ENCODE assay signal across 1 cellular context in genomic region chr1:24526940-24527542, GRCh38.
A peak's percentile ranks its signal among the peaks of the same experiment; 100 is the strongest.
TF ChIP-seq lines count a peak whose summit lies in the region.

No MANE protein-coding gene starts in this region.

TF ChIP-seq in K562, 482 proteins besides CTCF, POLR2A, EP300 and RAD21 (continued from another document and continues in another):
- no peak for TF ChIP-seq ZNF655 (CRISPR knock-in tag; IDR thresholded peaks at IDR 0.05)
- TF ChIP-seq ZFP36 (IDR thresholded peaks at IDR 0.05; ENCODE audit: low read depth, low read length, partially characterized antibody), result peak; percentile 11
- no peak for TF ChIP-seq THRAP3 (IDR thresholded peaks at IDR 0.05; ENCODE audit: borderline replicate concordance)
- no peak for TF ChIP-seq TGIF2 (CRISPR knock-in tag; IDR thresholded peaks at IDR 0.05)
- no peak for TF ChIP-seq ZNF316 (IDR thresholded peaks at IDR 0.05)
- no peak for TF ChIP-seq BRF2 (IDR thresholded peaks at IDR 0.05; ENCODE audit: borderline replicate concordance, insufficient read depth, insufficient read length)
- TF ChIP-seq RBM17 (IDR thresholded peaks at IDR 0.05; ENCODE audit: borderline replicate concordance, low read depth, low read length), result no peak
- peak; percentile 94; the same call in 1 of the 2 replicates for TF ChIP-seq ARID3A (IDR thresholded peaks at IDR 0.05; ENCODE audit: borderline replicate concordance, low read depth, low read length)
- no peak for TF ChIP-seq CXXC5 (CRISPR knock-in tag; IDR thresholded peaks at IDR 0.05)
- TF ChIP-seq HDAC3 (IDR thresholded peaks at IDR 0.05; ENCODE audit: borderline replicate concordance, partially characterized antibody), result no peak
- TF ChIP-seq ZFP30 (CRISPR knock-in tag; IDR thresholded peaks at IDR 0.05; ENCODE audit: borderline replicate concordance), result no peak
- no peak for TF ChIP-seq ZNF318 (IDR thresholded peaks at IDR 0.05; ENCODE audit: borderline replicate concordance in 1 of 2, low read depth in 1 of 2)
- no peak for TF ChIP-seq ZBTB11 (CRISPR knock-in tag; IDR thresholded peaks at IDR 0.05)
- TF ChIP-seq CBX5 (IDR thresholded peaks at IDR 0.05; ENCODE audit: borderline replicate concordance, low read depth), result no peak
- no peak for TF ChIP-seq KLF10 (CRISPR knock-in tag; IDR thresholded peaks at IDR 0.05)
- no peak for TF ChIP-seq TCF7 (IDR thresholded peaks at IDR 0.05; ENCODE audit: borderline replicate concordance)
- TF ChIP-seq CTCFL (IDR thresholded peaks at IDR 0.05; ENCODE audit: borderline replicate concordance, insufficient read depth, low read depth, low read length, poor library complexity, severe bottlenecking), result peak; percentile 47
- no peak for TF ChIP-seq KDM5B (IDR thresholded peaks at IDR 0.05; ENCODE audit: insufficient replicate concordance, low read depth, low read length)
- TF ChIP-seq ZNF639 (CRISPR knock-in tag; conservative IDR thresholded peaks at IDR 0.05 in 1 of 2, IDR thresholded peaks at IDR 0.05 in 1 of 2), result no peak
- TF ChIP-seq PYGO2 (tag; IDR thresholded peaks at IDR 0.05), result no peak
- TF ChIP-seq DNMT1 (IDR thresholded peaks at IDR 0.05), result no peak
- no peak for TF ChIP-seq CCNT2 (IDR thresholded peaks at IDR 0.05; ENCODE audit: borderline replicate concordance, extremely low read depth, insufficient read length, low read depth, low read length)
- TF ChIP-seq FOXK2 (conservative IDR thresholded peaks at IDR 0.05 in 1 of 2, IDR thresholded peaks at IDR 0.05 in 1 of 2; ENCODE audit: low read depth in 2 of 2), result 0 out of 4 replicates have a peak, but pooled peaks have one; percentile 36 to 38
- TF ChIP-seq ZNF592 (IDR thresholded peaks at IDR 0.05), result no peak
- TF ChIP-seq C11orf30 (IDR thresholded peaks at IDR 0.05; ENCODE audit: low read depth), result peak; percentile 6; the same call in 1 of the 2 replicates
- TF ChIP-seq JUN (IDR thresholded peaks at IDR 0.05; ENCODE audit: borderline replicate concordance, low read depth, low read length), result no peak
- TF ChIP-seq JUN (CRISPR knock-in tag; IDR thresholded peaks at IDR 0.05; ENCODE audit: borderline replicate concordance), result no peak
- TF ChIP-seq ZNF507 (tag; conservative IDR thresholded peaks at IDR 0.05), result no peak
- TF ChIP-seq CREM (IDR thresholded peaks at IDR 0.05; ENCODE audit: low read depth), result no peak
